In the genomic region with DNA sequence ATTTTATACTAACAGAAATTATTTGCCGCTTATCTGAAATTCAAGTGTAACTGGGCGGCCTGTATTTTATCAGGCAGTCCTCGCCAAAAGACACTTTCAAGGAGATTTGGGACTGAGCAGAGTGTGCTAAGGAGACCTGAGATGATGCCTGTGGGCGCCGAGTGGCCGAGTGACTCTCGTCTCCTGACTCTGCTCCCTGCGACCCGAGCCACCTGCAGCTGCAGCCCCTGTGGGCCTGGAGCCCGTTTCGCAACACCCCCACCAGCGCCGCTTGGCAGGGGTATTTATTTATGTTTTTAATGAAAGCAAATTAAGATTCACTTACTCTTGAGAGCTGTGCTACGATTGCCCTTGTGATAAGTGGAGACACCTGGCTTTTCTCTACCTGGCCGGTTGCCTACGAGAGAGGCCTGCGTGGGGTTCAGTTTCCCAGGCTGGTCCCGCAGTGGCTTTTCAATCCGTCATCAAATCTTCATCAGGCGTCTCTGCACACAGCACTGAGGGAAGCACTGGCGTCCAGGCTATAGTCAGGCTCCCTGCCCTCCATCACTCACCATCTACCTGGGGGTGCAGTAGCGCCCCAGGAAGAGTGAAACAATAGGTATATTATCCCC, we compare ENCODE assay signal across 1 cellular context.
TF ChIP-seq lines count a peak whose summit lies in the region.

No MANE protein-coding gene starts in this region.

TF ChIP-seq in HepG2, 621 proteins besides CTCF, POLR2A, EP300 and RAD21 (continued from another document):
- TF ChIP-seq, protein P1, sequence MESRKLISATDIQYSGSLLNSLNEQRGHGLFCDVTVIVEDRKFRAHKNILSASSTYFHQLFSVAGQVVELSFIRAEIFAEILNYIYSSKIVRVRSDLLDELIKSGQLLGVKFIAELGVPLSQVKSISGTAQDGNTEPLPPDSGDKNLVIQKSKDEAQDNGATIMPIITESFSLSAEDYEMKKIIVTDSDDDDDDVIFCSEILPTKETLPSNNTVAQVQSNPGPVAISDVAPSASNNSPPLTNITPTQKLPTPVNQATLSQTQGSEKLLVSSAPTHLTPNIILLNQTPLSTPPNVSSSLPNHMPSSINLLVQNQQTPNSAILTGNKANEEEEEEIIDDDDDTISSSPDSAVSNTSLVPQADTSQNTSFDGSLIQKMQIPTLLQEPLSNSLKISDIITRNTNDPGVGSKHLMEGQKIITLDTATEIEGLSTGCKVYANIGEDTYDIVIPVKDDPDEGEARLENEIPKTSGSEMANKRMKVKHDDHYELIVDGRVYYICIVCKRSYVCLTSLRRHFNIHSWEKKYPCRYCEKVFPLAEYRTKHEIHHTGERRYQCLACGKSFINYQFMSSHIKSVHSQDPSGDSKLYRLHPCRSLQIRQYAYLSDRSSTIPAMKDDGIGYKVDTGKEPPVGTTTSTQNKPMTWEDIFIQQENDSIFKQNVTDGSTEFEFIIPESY (CRISPR knock-in tag; IDR thresholded peaks at IDR 0.05) = no peak
- TF ChIP-seq ZNF773 (CRISPR knock-in tag; IDR thresholded peaks at IDR 0.05; ENCODE audit: borderline replicate concordance) (no peak), CEBPG (CRISPR knock-in tag; IDR thresholded peaks at IDR 0.05) (0 out of 2 replicates have a peak, but pooled peaks have one; percentile 25), JUND (CRISPR knock-in tag; IDR thresholded peaks at IDR 0.05) (no peak), CEBPB (IDR thresholded peaks at IDR 0.05; ENCODE audit: borderline replicate concordance, low read depth, low read length) (peak; percentile 81)
- TF ChIP-seq, protein P2, sequence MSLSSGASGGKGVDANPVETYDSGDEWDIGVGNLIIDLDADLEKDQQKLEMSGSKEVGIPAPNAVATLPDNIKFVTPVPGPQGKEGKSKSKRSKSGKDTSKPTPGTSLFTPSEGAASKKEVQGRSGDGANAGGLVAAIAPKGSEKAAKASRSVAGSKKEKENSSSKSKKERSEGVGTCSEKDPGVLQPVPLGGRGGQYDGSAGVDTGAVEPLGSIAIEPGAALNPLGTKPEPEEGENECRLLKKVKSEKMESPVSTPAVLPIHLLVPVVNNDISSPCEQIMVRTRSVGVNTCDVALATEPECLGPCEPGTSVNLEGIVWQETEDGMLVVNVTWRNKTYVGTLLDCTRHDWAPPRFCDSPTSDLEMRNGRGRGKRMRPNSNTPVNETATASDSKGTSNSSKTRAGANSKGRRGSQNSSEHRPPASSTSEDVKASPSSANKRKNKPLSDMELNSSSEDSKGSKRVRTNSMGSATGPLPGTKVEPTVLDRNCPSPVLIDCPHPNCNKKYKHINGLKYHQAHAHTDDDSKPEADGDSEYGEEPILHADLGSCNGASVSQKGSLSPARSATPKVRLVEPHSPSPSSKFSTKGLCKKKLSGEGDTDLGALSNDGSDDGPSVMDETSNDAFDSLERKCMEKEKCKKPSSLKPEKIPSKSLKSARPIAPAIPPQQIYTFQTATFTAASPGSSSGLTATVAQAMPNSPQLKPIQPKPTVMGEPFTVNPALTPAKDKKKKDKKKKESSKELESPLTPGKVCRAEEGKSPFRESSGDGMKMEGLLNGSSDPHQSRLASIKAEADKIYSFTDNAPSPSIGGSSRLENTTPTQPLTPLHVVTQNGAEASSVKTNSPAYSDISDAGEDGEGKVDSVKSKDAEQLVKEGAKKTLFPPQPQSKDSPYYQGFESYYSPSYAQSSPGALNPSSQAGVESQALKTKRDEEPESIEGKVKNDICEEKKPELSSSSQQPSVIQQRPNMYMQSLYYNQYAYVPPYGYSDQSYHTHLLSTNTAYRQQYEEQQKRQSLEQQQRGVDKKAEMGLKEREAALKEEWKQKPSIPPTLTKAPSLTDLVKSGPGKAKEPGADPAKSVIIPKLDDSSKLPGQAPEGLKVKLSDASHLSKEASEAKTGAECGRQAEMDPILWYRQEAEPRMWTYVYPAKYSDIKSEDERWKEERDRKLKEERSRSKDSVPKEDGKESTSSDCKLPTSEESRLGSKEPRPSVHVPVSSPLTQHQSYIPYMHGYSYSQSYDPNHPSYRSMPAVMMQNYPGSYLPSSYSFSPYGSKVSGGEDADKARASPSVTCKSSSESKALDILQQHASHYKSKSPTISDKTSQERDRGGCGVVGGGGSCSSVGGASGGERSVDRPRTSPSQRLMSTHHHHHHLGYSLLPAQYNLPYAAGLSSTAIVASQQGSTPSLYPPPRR (CRISPR knock-in tag; IDR thresholded peaks at IDR 0.05; ENCODE audit: borderline replicate concordance) = no peak
